10 cellular contexts compared by ENCODE assay signal in genomic region chr7:158016171-158017087, GRCh38.
A peak's percentile ranks its signal among the peaks of the same experiment; 100 is the strongest.
DNase-seq lines count a peak whose midpoint lies in the region; ATAC-seq, FAIRE-seq and TF ChIP-seq lines count a peak whose summit lies in the region.
"Had no signal": no experiment of that assay in that cellular context is flagged by ENCODE, and none has a peak within 500 bp of the region (broad histone marks: within the 10 kb centered on the region; RNA-seq: fewer than 3 reads in every experiment).

No MANE protein-coding gene starts in this region.

- WGBS in heart right ventricle, 2 donors, result 24 to 34% methylated on average over 31 of the region's 31 CpGs

- H3K4me3 ChIP-seq in HUES48 (ENCODE audit: low read depth, low read length) (peak overlapping the region; percentile 47), heart right ventricle (peak overlapping the region in 9 of 10 donors; percentile 3 to 43 (median 20))

- intact Hi-C loops in heart right ventricle (cut with DNase I), result no loop called here

- H3K27me3 ChIP-seq in HUES48 (ENCODE audit: control insufficient read depth, insufficient read depth, low read length) (peaks cover 21% of the 10 kb centered on the region), heart right ventricle (peaks cover 0 to 23% (median 6%) of the 10 kb centered on the region in 7 donors)

- TF ChIP-seq CTCF in heart right ventricle (IDR thresholded peaks at IDR 0.05), result no peak

- H3K4me1 ChIP-seq in HUES48 (ENCODE audit: control insufficient read depth, insufficient read depth, low read length) (peaks cover 46% of the 10 kb centered on the region), heart right ventricle (peaks cover 0 to 26% (median 16%) of the 10 kb centered on the region in 9 donors)

- no peak overlapping the region for H3K9ac ChIP-seq in HUES48 (ENCODE audit: low read depth, low read length)

- H3K27ac ChIP-seq in HUES48 (ENCODE audit: low read depth, low read length), result peak overlapping the region; percentile 71
- H3K27ac ChIP-seq in heart right ventricle, result peak overlapping the region in 7 of 10 donors; percentile 7 to 83 (median 56)

- peak in 7 of 8 donors; percentile 33 to 82 (median 57) for ATAC-seq in heart right ventricle
- ATAC-seq in HG03159 (IDR thresholded peaks at IDR 0.05; ENCODE audit: unreplicated experiment), result no peak
- no peak for ATAC-seq in HG03565 (IDR thresholded peaks at IDR 0.05; ENCODE audit: unreplicated experiment)
- ATAC-seq: activated T-cell treated with anti-CD3 and anti-CD28 coated beads, Interleukin-2, amount 50 U/mL, for 4 hours had no signal

- H3K9me3 ChIP-seq in HUES48 (ENCODE audit: control insufficient read depth, insufficient read depth, low read length) (no peaks in the 10 kb centered on the region), heart right ventricle (no peaks in the 10 kb centered on the region)

- no peak for TF ChIP-seq POLR2A in GM12892 (IDR thresholded peaks at IDR 0.05; ENCODE audit: low read depth, low read length)

- DNase-seq in NCI-H345 (lab: John Stamatoyannopoulos, UW) (peak; percentile 62), heart right ventricle (peak in 1 of 2 donors; percentile 51), putamen (ENCODE audit: low spot score) (peak; percentile 67), GM12892 (ENCODE audit: insufficient read length) (no peak), CD1c-positive myeloid dendritic cell (ENCODE audit: extremely low spot score) (no peak)
- DNase-seq: activated T-cell treated with anti-CD3 and anti-CD28 coated beads, Interleukin-2, amount 50 U/mL, for 4 hours had no signal

- no peaks in the 10 kb centered on the region for H3K36me3 ChIP-seq in HUES48 (ENCODE audit: control insufficient read depth, insufficient read depth, low read length)
- H3K36me3 ChIP-seq in heart right ventricle, result no peaks in the 10 kb centered on the region

- no peak for FAIRE-seq in GM12892 (lab: Jason Lieb, UNC)
- FAIRE-seq: G401.6 had no signal

Comparison
In these comparisons a context has a peak if more than half of its experiments do, and no peak if none do; other contexts are left out.
1. DNase-seq: peak in NCI-H345 (single experiment) and putamen (single experiment); none in GM12892 (single experiment) and CD1c-positive myeloid dendritic cell (single experiment).
2. ATAC-seq: peak in heart right ventricle (7 of 8); none in HG03159 (single experiment) and HG03565 (single experiment).